In genomic region chr20:41261260-41261659, GRCh38 we compare ENCODE assay signal across 16 cellular contexts. TPM values are rescaled to one million over a fixed set of nuclear protein-coding genes. Genes with fewer than 3 reads are reported as not detected.
DNase-seq lines count a peak whose midpoint lies in the region; ATAC-seq and TF ChIP-seq lines count a peak whose summit lies in the region.
"Had no signal": no experiment of that assay in that cellular context is flagged by ENCODE, and none has a peak within 500 bp of the region (broad histone marks: within the 10 kb centered on the region; RNA-seq: fewer than 3 reads in every experiment).

No MANE protein-coding gene starts in this region.

- peaks cover 3% of the 10 kb centered on the region; the same call in 1 of the 2 replicates for H3K4me1 ChIP-seq in IMR-90 (ENCODE audit: control insufficient read depth, insufficient read depth, low read length)
- H3K4me1 ChIP-seq: A549 had no signal

- no peak overlapping the region for H3K4me2 ChIP-seq in IMR-90 (ENCODE audit: low read depth, low read length)
- H3K4me2 ChIP-seq: A549 had no signal

- intact Hi-C loops in IMR-90 (cut with micrococcal nuclease): no loop called here
- intact Hi-C loops in posterior vena cava (cut with DNase I): no loop called here

- BruUV-seq in IMR-90 (replicated peaks; lab: Mats Ljungman, UMichigan): no TSS peak

- H3K27me3 ChIP-seq in BJ (ENCODE audit: control insufficient read depth, insufficient read depth, low read length) (no peaks in the 10 kb centered on the region), IMR-90 (ENCODE audit: control insufficient read depth, insufficient read depth, low read length) (no peaks in the 10 kb centered on the region)

- no peak overlapping the region for H2BK5ac ChIP-seq in IMR-90 (ENCODE audit: low read depth, low read length, poor library complexity, severe bottlenecking)

- no peak overlapping the region for H2AK9ac ChIP-seq in IMR-90 (replicated peaks; ENCODE audit: low read depth, low read length, poor library complexity)

- ATAC-seq in IMR-90 (ENCODE audit: low read depth): peak; percentile 32
- ATAC-seq: A549 had no signal

- dilution Hi-C loops in IMR-90 (cut with HindIII; ENCODE audit: low sequenced_read_pairs, unreplicated experiment): no loop called here

- no peaks in the 10 kb centered on the region for H3K9me3 ChIP-seq in IMR-90 (ENCODE audit: control insufficient read depth, insufficient read depth, low read length)
- H3K9me3 ChIP-seq: A549 had no signal

- no peak overlapping the region for H3K4me3 ChIP-seq in BJ (ENCODE audit: low read depth, low read length)
- no peak overlapping the region for H3K4me3 ChIP-seq in IMR-90 (ENCODE audit: insufficient read depth, low read depth, low read length)
- H3K4me3 ChIP-seq: A549, SK-N-MC had no signal

- H3K4me1 Mint-ChIP-seq in T-helper 2 cell treated with Interferon-gamma antibody and Interleukin-4, amounts not matched to agents 5 μg/mL and 100 μg/mL, for 36 hours (ENCODE audit: low read depth): peaks cover 3% of the 10 kb centered on the region
- H3K4me1 Mint-ChIP-seq: CD14-positive monocyte, H9 had no signal

- H3K56ac ChIP-seq in IMR-90 (ENCODE audit: extremely low read depth, insufficient read depth, low read length): no peak overlapping the region

- no peak for DNase-seq in BJ (ENCODE audit: low read depth)
- DNase-seq in IMR-90: no peak
- DNase-seq in caudate nucleus (lab: John Stamatoyannopoulos, UW): no peak
- peak; percentile 25 for DNase-seq in iPS-NIHi11 (ENCODE audit: low spot score)
- no peak for DNase-seq in HEK293T (ENCODE audit: extremely low spot score)
- DNase-seq in posterior vena cava (ENCODE audit: low spot score): no peak
- DNase-seq in pons (ENCODE audit: low spot score): no peak
- no peak for DNase-seq in T-helper 2 cell treated with Interferon-gamma antibody and Interleukin-4, amounts not matched to agents 5 μg/mL and 100 μg/mL, for 36 hours (ENCODE audit: low spot score)
- DNase-seq: DMS 273 treated with DMSO at 0.1 percent for 48 hours; H9; NCI-H187; NCI-H446; NK-92 treated with Interleukin-12 subunit alpha and Interleukin-12 subunit beta, amount 100 ng/mL, for 24 hours had no signal

- no peak overlapping the region for H3K27ac Mint-ChIP-seq in T-helper 2 cell treated with Interferon-gamma antibody and Interleukin-4, amounts not matched to agents 5 μg/mL and 100 μg/mL, for 36 hours
- H3K27ac Mint-ChIP-seq: CD14-positive monocyte, H9 had no signal

- no peak overlapping the region for H2BK120ac ChIP-seq in IMR-90 (ENCODE audit: low read depth, low read length)

- H3K4ac ChIP-seq in IMR-90 (ENCODE audit: low read depth, low read length): no peak overlapping the region

- peaks cover 12% of the 10 kb centered on the region for H4K20me1 ChIP-seq in IMR-90 (ENCODE audit: insufficient read depth, low read length)

- no peak overlapping the region for H3K9ac ChIP-seq in IMR-90 (ENCODE audit: low read depth, low read length)

- no peak overlapping the region for H2AFZ ChIP-seq in IMR-90 (replicated peaks; ENCODE audit: low read length, poor library complexity)

- H3K27me3 Mint-ChIP-seq in T-helper 2 cell treated with Interferon-gamma antibody and Interleukin-4, amounts not matched to agents 5 μg/mL and 100 μg/mL, for 36 hours (ENCODE audit: low read depth): no peaks in the 10 kb centered on the region

- H3K36me3 Mint-ChIP-seq in T-helper 2 cell treated with Interferon-gamma antibody and Interleukin-4, amounts not matched to agents 5 μg/mL and 100 μg/mL, for 36 hours (ENCODE audit: low read depth): no peaks in the 10 kb centered on the region

- no peak overlapping the region for H3K14ac ChIP-seq in IMR-90 (replicated peaks; ENCODE audit: low read depth, low read length)

- in situ Hi-C loops in IMR-90 (cut with MboI; ENCODE audit: low sequenced_read_pairs): no loop called here

- CTCF ChIA-PET in BJ (lab: Yijun Ruan, JAX) (interaction anchor here (0.6 to 1.2 kb wide), 2 partner anchors 13 to 35 kb away, joined by 3 to 4 read pairs; no protein-coding TSS in a partner anchor), IMR-90 (lab: Yijun Ruan, JAX) (no interaction called here), HEK293T (lab: Yijun Ruan, JAX) (no interaction called here)

- peaks cover 8% of the 10 kb centered on the region for H3K9me1 ChIP-seq in IMR-90 (ENCODE audit: insufficient read depth, low read length)

- no peak overlapping the region for H2BK15ac ChIP-seq in IMR-90 (ENCODE audit: low read depth, low read length)

- no peak for TF ChIP-seq POLR2A in IMR-90 (IDR thresholded peaks at IDR 0.05; ENCODE audit: low read depth, low read length)

- no peak overlapping the region for H4K91ac ChIP-seq in IMR-90 (ENCODE audit: insufficient read depth, low read depth, low read length)

- no peaks in the 10 kb centered on the region for H3K9me3 Mint-ChIP-seq in T-helper 2 cell treated with Interferon-gamma antibody and Interleukin-4, amounts not matched to agents 5 μg/mL and 100 μg/mL, for 36 hours
- H3K9me3 Mint-ChIP-seq: CD14-positive monocyte, H9 had no signal

- no peak overlapping the region for H3K27ac ChIP-seq in IMR-90 (ENCODE audit: insufficient read depth, low read length)
- H3K27ac ChIP-seq in caudate nucleus (ENCODE audit: low read depth, low read length): peak overlapping the region; percentile 48
- H3K27ac ChIP-seq: A549, SK-N-MC had no signal

- no peaks in the 10 kb centered on the region for H3K36me3 ChIP-seq in BJ (ENCODE audit: control insufficient read depth, insufficient read depth, low read length)
- no peaks in the 10 kb centered on the region for H3K36me3 ChIP-seq in IMR-90 (ENCODE audit: control insufficient read depth, insufficient read depth, low read length)

- H3K79me1 ChIP-seq in IMR-90 (ENCODE audit: low read depth in 1 of 2, low read length in 2 of 2): peaks cover 33 to 46% of the 10 kb centered on the region in 2 experiments

- no peak for TF ChIP-seq RAD21 in IMR-90 (IDR thresholded peaks at IDR 0.05; ENCODE audit: low read length)

- H3K18ac ChIP-seq in IMR-90 (ENCODE audit: low read depth, low read length): no peak overlapping the region

- H3K23ac ChIP-seq in IMR-90 (ENCODE audit: low read depth, low read length): peak overlapping the region; percentile 66; the same call in 1 of the 2 replicates

- no peak overlapping the region for H2BK20ac ChIP-seq in IMR-90 (ENCODE audit: low read depth, low read length)

- TF ChIP-seq CTCF in BJ (IDR thresholded peaks at IDR 0.05; ENCODE audit: insufficient read depth, low read depth, low read length) (0 out of 2 replicates have a peak, but pooled peaks have one; percentile 3), IMR-90 (conservative IDR thresholded peaks at IDR 0.05; ENCODE audit: low read depth, low read length) (no peak)

- H2AK5ac ChIP-seq in IMR-90 (ENCODE audit: low read depth, low read length): no peak overlapping the region

- no peak overlapping the region for H4K5ac ChIP-seq in IMR-90 (ENCODE audit: low read depth, low read length)

- POLR2A ChIA-PET in BJ (lab: Charles Lee) (no interaction called here), IMR-90 (lab: Charles Lee; ENCODE audit: unreplicated experiment) (no interaction called here), HEK293T (lab: Yijun Ruan, JAX) (no interaction called here)

- H3K4me3 Mint-ChIP-seq in T-helper 2 cell treated with Interferon-gamma antibody and Interleukin-4, amounts not matched to agents 5 μg/mL and 100 μg/mL, for 36 hours: no peak overlapping the region
- H3K4me3 Mint-ChIP-seq: CD14-positive monocyte, H9 had no signal

- no peak overlapping the region for H4K8ac ChIP-seq in IMR-90 (ENCODE audit: low read depth in 2 of 2, low read length in 2 of 2)

TF ChIP-seq in IMR-90, 13 proteins besides CTCF, POLR2A, EP300 and RAD21 (continues in another document):
- TF ChIP-seq ELK1 (IDR thresholded peaks at IDR 0.05; ENCODE audit: borderline replicate concordance, low read depth, low read length) (no peak), MAZ (IDR thresholded peaks at IDR 0.05; ENCODE audit: borderline replicate concordance, low read depth, low read length) (no peak), RCOR1 (IDR thresholded peaks at IDR 0.05; ENCODE audit: insufficient replicate concordance, low read length) (no peak), FOS (IDR thresholded peaks at IDR 0.05; ENCODE audit: low read depth, low read length) (no peak), MXI1 (IDR thresholded peaks at IDR 0.05; ENCODE audit: borderline replicate concordance, low read depth, low read length) (no peak), BHLHE40 (IDR thresholded peaks at IDR 0.05; ENCODE audit: low read depth, low read length) (no peak)

TF ChIP-seq in HEK293T, 16 proteins besides CTCF, POLR2A, EP300 and RAD21:
- TF ChIP-seq L3MBTL2 (conservative IDR thresholded peaks at IDR 0.05) (no peak), ARNT (IDR thresholded peaks at IDR 0.05) (no peak), CTBP1 (IDR thresholded peaks at IDR 0.05; ENCODE audit: borderline replicate concordance) (no peak), FOXA1 (IDR thresholded peaks at IDR 0.05) (no peak)
- TF ChIP-seq, protein P1, sequence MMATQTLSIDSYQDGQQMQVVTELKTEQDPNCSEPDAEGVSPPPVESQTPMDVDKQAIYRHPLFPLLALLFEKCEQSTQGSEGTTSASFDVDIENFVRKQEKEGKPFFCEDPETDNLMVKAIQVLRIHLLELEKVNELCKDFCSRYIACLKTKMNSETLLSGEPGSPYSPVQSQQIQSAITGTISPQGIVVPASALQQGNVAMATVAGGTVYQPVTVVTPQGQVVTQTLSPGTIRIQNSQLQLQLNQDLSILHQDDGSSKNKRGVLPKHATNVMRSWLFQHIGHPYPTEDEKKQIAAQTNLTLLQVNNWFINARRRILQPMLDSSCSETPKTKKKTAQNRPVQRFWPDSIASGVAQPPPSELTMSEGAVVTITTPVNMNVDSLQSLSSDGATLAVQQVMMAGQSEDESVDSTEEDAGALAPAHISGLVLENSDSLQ (IDR thresholded peaks at IDR 0.05): no peak

RNA-seq across cellular contexts. Expression of gene ZHX3, which starts 56.3 kb away (rescaled TPM):
- 23.9 and 27.1 TPM in 2 replicates for polyA plus RNA-seq in BJ (2011; rRNA removed)
- 56.7 and 57.2 TPM in 2 replicates for polyA minus RNA-seq in BJ (2011; rRNA and poly(A)+ RNA removed)
- total RNA-seq in IMR-90 (2012; rRNA removed): 28.0 and 28.3 TPM in 2 replicates
- 22.0 and 25.0 TPM in 2 replicates for polyA plus RNA-seq in IMR-90 (2012; rRNA removed)
- 11.2 and 16.4 TPM in 2 replicates for polyA plus RNA-seq in IMR-90 (2012; cell fraction: cytosol; rRNA removed)
- polyA plus RNA-seq in IMR-90 (2012; cell fraction: nucleus; rRNA removed; ENCODE audit: low replicate concordance): 13.8 and 21.1 TPM in 2 replicates
- 10 to 100 TPM; 88.2 to 92.9 TPM for total RNA-seq in posterior vena cava
